ENCODE assay signal across 9 cellular contexts in the genomic region with DNA sequence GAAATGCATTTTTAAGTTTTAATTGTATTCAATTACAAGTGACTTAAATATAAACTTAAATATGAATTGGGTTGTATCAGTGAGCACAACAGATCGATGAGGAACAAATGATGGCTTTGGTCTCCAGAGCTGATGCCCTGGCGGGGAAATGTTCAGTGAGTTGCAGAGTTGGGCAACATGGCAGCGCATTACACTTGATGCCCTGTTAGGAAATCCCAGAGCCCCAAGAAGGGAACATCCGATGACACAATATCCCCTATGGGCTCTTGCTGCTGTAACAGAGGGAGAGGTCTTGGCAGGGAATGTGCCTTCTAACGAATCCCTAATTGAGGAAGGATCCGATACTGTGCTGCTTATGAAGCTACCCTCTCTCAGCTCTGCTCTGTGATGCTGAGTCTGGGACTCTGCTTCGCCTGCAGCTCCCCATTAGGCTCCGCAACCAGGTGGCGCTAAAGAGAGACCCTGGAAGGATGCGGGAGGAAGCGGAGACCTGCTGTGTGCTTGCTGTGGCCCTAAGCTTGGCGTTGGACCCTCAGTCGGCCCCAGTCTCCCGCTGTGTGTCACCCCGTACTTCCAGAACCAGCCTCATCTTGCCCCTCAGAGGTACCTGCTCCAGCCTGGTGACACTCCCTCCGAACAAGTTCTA. TPM values are rescaled to one million over a fixed set of nuclear protein-coding genes. Genes with fewer than 3 reads are reported as not detected.
DNase-seq lines count a peak whose midpoint lies in the region; ATAC-seq and TF ChIP-seq lines count a peak whose summit lies in the region.
"Had no signal": no experiment of that assay in that cellular context is flagged by ENCODE, and none has a peak within 500 bp of the region (broad histone marks: within the 10 kb centered on the region; RNA-seq: fewer than 3 reads in every experiment).

No MANE protein-coding gene starts in this region.

- H3K4me3 Mint-ChIP-seq in progenitor cell of endocrine pancreas (ENCODE audit: low read depth) = no peak overlapping the region

- H2AFZ ChIP-seq in HCT116 (ENCODE audit: low read depth, low read length, poor library complexity, severe bottlenecking) = no peak overlapping the region

- CTCF ChIA-PET in HCT116 (lab: Charles Lee) = interaction anchor here (0.6 to 1.5 kb wide), 7 partner anchors 10 to 685 kb away, joined by 3 to 16 read pairs (median 6); a partner anchor contains a TSS

- BruUV-seq in HCT116 (replicated peaks; lab: Mats Ljungman, UMichigan) = no TSS peak

- H3K9ac ChIP-seq in HCT116 (ENCODE audit: low read length) = no peak overlapping the region

- RAD21 ChIA-PET in HCT116 (lab: Charles Lee; ENCODE audit: low non-redundant PET in 1 of 2, low total read pairs in 2 of 2, uncharacterized antibody in 2 of 2, unreplicated experiment in 2 of 2) = interaction anchor here in 1 of 2 experiments (0.6 kb wide), 1 partner anchor 537 kb away, joined by 4 read pairs; no protein-coding TSS in a partner anchor

- no peaks in the 10 kb centered on the region for H4K20me1 ChIP-seq in HCT116 (ENCODE audit: insufficient read depth)

- H3K4me1 ChIP-seq in HCT116 (ENCODE audit: control insufficient read depth in 1 of 2, insufficient read depth in 2 of 2, low read length in 2 of 2) = no peaks in the 10 kb centered on the region
- no peaks in the 10 kb centered on the region for H3K4me1 ChIP-seq in foreskin keratinocyte
- H3K4me1 ChIP-seq: SJSA1 had no signal

- H3K4me3 ChIP-seq in HCT116 (replicated peaks in 1 of 2; ENCODE audit: low read depth in 1 of 2, low read length in 2 of 2) = no peak overlapping the region
- H3K4me3 ChIP-seq: SJSA1 had no signal

- no peaks in the 10 kb centered on the region for H3K27me3 Mint-ChIP-seq in progenitor cell of endocrine pancreas

- intact Hi-C loops in HCT116 (cut with micrococcal nuclease) = loop anchor here (1.0 to 5.0 kb wide), 2 partner anchors 135 to 151 kb away; a partner anchor contains a TSS

- TF ChIP-seq CTCF in HCT116 (IDR thresholded peaks at IDR 0.05 in 2 of 3, conservative IDR thresholded peaks at IDR 0.05 in 1 of 3; ENCODE audit: borderline replicate concordance in 1 of 3, insufficient read depth in 1 of 3, low read depth in 2 of 3, low read length in 2 of 3) (peak; percentile 46 to 75 (median 61); a peak in 5 of 6 replicates), foreskin keratinocyte (conservative IDR thresholded peaks at IDR 0.05) (peak; percentile 63), progenitor cell of endocrine pancreas (IDR thresholded peaks at IDR 0.05; ENCODE audit: unreplicated experiment) (peak; percentile 63)

- H3K27me3 ChIP-seq in HCT116 (ENCODE audit: insufficient read depth, low read length) (no peaks in the 10 kb centered on the region), foreskin keratinocyte (no peaks in the 10 kb centered on the region)

- ATAC-seq in HCT116 = peak; percentile 97
- ATAC-seq in foreskin keratinocyte = peak; percentile 70
- ATAC-seq in GM21526 (IDR thresholded peaks at IDR 0.05; ENCODE audit: low FRiP score, unreplicated experiment) = no peak
- no peak for ATAC-seq in HG03045 (IDR thresholded peaks at IDR 0.05; ENCODE audit: unreplicated experiment)

- no peaks in the 10 kb centered on the region for H3K79me2 ChIP-seq in HCT116 (ENCODE audit: insufficient read depth, low read length)

- no peaks in the 10 kb centered on the region for H3K36me3 ChIP-seq in HCT116 (ENCODE audit: control insufficient read depth in 1 of 2, insufficient read depth in 2 of 2, low read length in 2 of 2)
- H3K36me3 ChIP-seq: SJSA1 had no signal

- H3K36me3 Mint-ChIP-seq in progenitor cell of endocrine pancreas (ENCODE audit: insufficient read depth) = peaks cover 4% of the 10 kb centered on the region

- no peak overlapping the region for H3K4me2 ChIP-seq in HCT116 (ENCODE audit: low read length)

- TF ChIP-seq RAD21 in HCT116 (IDR thresholded peaks at IDR 0.05; ENCODE audit: low read depth) = peak; percentile 53

- no peaks in the 10 kb centered on the region for H3K9me2 ChIP-seq in HCT116 (ENCODE audit: insufficient read depth)

- H3K4me1 Mint-ChIP-seq in progenitor cell of endocrine pancreas (ENCODE audit: low read depth) = no peaks in the 10 kb centered on the region

- H3K27ac ChIP-seq in HCT116 (ENCODE audit: low read depth, low read length) (no peak overlapping the region), foreskin keratinocyte (no peak overlapping the region)
- H3K27ac ChIP-seq: SJSA1 had no signal

- H3K9me3 ChIP-seq in HCT116 (ENCODE audit: control insufficient read depth in 1 of 2, insufficient read depth in 1 of 2, low read depth in 1 of 2, low read length in 2 of 2) = no peaks in the 10 kb centered on the region
- H3K9me3 ChIP-seq: SJSA1 had no signal

- peak; percentile 2 for DNase-seq in DMS153 (lab: John Stamatoyannopoulos, UW)
- DNase-seq in HCT116 (ENCODE audit: low read depth, low spot score) = peak; percentile 15
- peak; percentile 55 for DNase-seq in NOMO-1 treated with dmso at 0.1 percent for 144 hours (lab: John Stamatoyannopoulos, UW; ENCODE audit: unreplicated experiment)
- peak; percentile 48 for DNase-seq in activated T-cell treated with anti-CD3 and anti-CD28 coated beads for 48 hours (ENCODE audit: low read depth)
- peak in 1 of 2 donors; percentile 17 for DNase-seq in foreskin keratinocyte
- DNase-seq in progenitor cell of endocrine pancreas (ENCODE audit: low spot score, unreplicated experiment) = peak; percentile 41

- no peak overlapping the region for H3K27ac Mint-ChIP-seq in progenitor cell of endocrine pancreas

- peaks cover 8% of the 10 kb centered on the region for H3K9me3 Mint-ChIP-seq in progenitor cell of endocrine pancreas (ENCODE audit: low read depth)

- POLR2A ChIA-PET in HCT116 (lab: Charles Lee) = no interaction called here

- no peak for TF ChIP-seq POLR2A in HCT116 (IDR thresholded peaks at IDR 0.05; ENCODE audit: borderline replicate concordance, extremely low read depth, insufficient read depth, insufficient read length)

TF ChIP-seq in HCT116, 20 proteins besides CTCF, POLR2A, EP300 and RAD21:
- TF ChIP-seq SRF (IDR thresholded peaks at IDR 0.05; ENCODE audit: low read depth) = no peak
- no peak for TF ChIP-seq JUND (IDR thresholded peaks at IDR 0.05)
- no peak for TF ChIP-seq EGR1 (IDR thresholded peaks at IDR 0.05; ENCODE audit: low read depth)
- TF ChIP-seq SP1 (IDR thresholded peaks at IDR 0.05; ENCODE audit: low read depth) = no peak
- TF ChIP-seq, protein P1, sequence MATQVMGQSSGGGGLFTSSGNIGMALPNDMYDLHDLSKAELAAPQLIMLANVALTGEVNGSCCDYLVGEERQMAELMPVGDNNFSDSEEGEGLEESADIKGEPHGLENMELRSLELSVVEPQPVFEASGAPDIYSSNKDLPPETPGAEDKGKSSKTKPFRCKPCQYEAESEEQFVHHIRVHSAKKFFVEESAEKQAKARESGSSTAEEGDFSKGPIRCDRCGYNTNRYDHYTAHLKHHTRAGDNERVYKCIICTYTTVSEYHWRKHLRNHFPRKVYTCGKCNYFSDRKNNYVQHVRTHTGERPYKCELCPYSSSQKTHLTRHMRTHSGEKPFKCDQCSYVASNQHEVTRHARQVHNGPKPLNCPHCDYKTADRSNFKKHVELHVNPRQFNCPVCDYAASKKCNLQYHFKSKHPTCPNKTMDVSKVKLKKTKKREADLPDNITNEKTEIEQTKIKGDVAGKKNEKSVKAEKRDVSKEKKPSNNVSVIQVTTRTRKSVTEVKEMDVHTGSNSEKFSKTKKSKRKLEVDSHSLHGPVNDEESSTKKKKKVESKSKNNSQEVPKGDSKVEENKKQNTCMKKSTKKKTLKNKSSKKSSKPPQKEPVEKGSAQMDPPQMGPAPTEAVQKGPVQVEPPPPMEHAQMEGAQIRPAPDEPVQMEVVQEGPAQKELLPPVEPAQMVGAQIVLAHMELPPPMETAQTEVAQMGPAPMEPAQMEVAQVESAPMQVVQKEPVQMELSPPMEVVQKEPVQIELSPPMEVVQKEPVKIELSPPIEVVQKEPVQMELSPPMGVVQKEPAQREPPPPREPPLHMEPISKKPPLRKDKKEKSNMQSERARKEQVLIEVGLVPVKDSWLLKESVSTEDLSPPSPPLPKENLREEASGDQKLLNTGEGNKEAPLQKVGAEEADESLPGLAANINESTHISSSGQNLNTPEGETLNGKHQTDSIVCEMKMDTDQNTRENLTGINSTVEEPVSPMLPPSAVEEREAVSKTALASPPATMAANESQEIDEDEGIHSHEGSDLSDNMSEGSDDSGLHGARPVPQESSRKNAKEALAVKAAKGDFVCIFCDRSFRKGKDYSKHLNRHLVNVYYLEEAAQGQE (IDR thresholded peaks at IDR 0.05; ENCODE audit: low read depth) = no peak
TF ChIP-seq in HCT116: peak in this region for 0.

RNA-seq across cellular contexts. Expression of a gene that starts 38.9 kb away (rescaled TPM):
- total RNA-seq in HCT116 (2021; ENCODE audit: unreplicated experiment) = 195 TPM
- 153 and 164 TPM in 2 replicates for polyA plus RNA-seq in HCT116 (2012)
- 151 and 163 TPM in 2 replicates for total RNA-seq in foreskin keratinocyte
- 201 and 213 TPM in 2 replicates for polyA plus RNA-seq in foreskin keratinocyte
- 194 and 203 TPM in 2 replicates for total RNA-seq in progenitor cell of endocrine pancreas

Comparison
In these comparisons a context has a peak if more than half of its experiments do, and no peak if none do; other contexts are left out.
1. ATAC-seq: peak in HCT116 (single experiment) and foreskin keratinocyte (single experiment); none in GM21526 (single experiment) and HG03045 (single experiment).
2. Peak in every context shown above with its lines, with median percentiles within 50 percentile points of each other: CTCF ChIP-seq.